8 cellular contexts compared by ENCODE assay signal in genomic region chr9:120579750-120580590, GRCh38. TPM values are rescaled to one million over a fixed set of nuclear protein-coding genes. Genes with fewer than 3 reads are reported as not detected.
A peak's percentile ranks its signal among the peaks of the same experiment; 100 is the strongest.
DNase-seq lines count a peak whose midpoint lies in the region; ATAC-seq and TF ChIP-seq lines count a peak whose summit lies in the region.

TSS of gene CDK5RAP2 (minus strand) at chr9:120580167. CDS start at chr9:120579978, 189 bp downstream.

- H3K9ac ChIP-seq in OCI-LY3 (ENCODE audit: low read length) = peak within 1 kb of the TSS; percentile 96

- H3K27ac Mint-ChIP-seq in endothelial cell (ENCODE audit: unreplicated experiment) (peak within 1 kb of the TSS; percentile 80), mesothelial cell of epicardium (peak within 1 kb of the TSS; percentile 96)

- peak within 1 kb of the TSS; percentile 95 for H3K4me3 ChIP-seq in OCI-LY3 (ENCODE audit: low read length)

- H2AFZ ChIP-seq in OCI-LY3 (ENCODE audit: low read depth, low read length) = peak within 1 kb of the TSS; percentile 98

- H4K20me1 ChIP-seq in OCI-LY3 (ENCODE audit: insufficient read depth, low read length) = no peaks in the 10 kb centered on the region

- H3K4me3 Mint-ChIP-seq in endothelial cell (ENCODE audit: unreplicated experiment) (peak within 1 kb of the TSS; percentile 95), mesothelial cell of epicardium (peak within 1 kb of the TSS; percentile 97)

- peak; percentile 98 for ATAC-seq in GM21515 (IDR thresholded peaks at IDR 0.05; ENCODE audit: unreplicated experiment)

- peaks cover 16% of the 10 kb centered on the region for H3K4me1 ChIP-seq in OCI-LY3 (ENCODE audit: low read length)

- no peaks in the 10 kb centered on the region for H3K27me3 ChIP-seq in OCI-LY3 (ENCODE audit: low read depth, low read length)

- peak within 1 kb of the TSS; percentile 55 for H3K27ac ChIP-seq in OCI-LY3 (ENCODE audit: low read length)

- H3K9me3 Mint-ChIP-seq in endothelial cell (ENCODE audit: unreplicated experiment) (no peaks in the 10 kb centered on the region), mesothelial cell of epicardium (no peaks in the 10 kb centered on the region)

- TF ChIP-seq CTCF in OCI-LY3 (IDR thresholded peaks at IDR 0.05; ENCODE audit: low read depth, low read length) = no peak
- TF ChIP-seq CTCF in endothelial cell (IDR thresholded peaks at IDR 0.05; ENCODE audit: unreplicated experiment) = no peak
- TF ChIP-seq CTCF in mesothelial cell of epicardium (IDR thresholded peaks at IDR 0.05; ENCODE audit: unreplicated experiment) = no peak

- peak within 1 kb of the TSS; percentile 97 for H3K4me2 ChIP-seq in OCI-LY3 (ENCODE audit: low read length)

- H3K36me3 Mint-ChIP-seq in endothelial cell (ENCODE audit: low read depth, unreplicated experiment) (peaks cover 3% of the 10 kb centered on the region), mesothelial cell of epicardium (peaks cover 5% of the 10 kb centered on the region)

- H3K79me2 ChIP-seq in OCI-LY3 (ENCODE audit: low read length) = peaks cover 55% of the 10 kb centered on the region

- peaks cover 2% of the 10 kb centered on the region for H3K36me3 ChIP-seq in OCI-LY3 (replicated peaks; ENCODE audit: low read depth, low read length)

- H3K9me3 ChIP-seq in OCI-LY3 (ENCODE audit: insufficient read depth, low read length) = no peaks in the 10 kb centered on the region

- peaks cover 11% of the 10 kb centered on the region for H3K4me1 Mint-ChIP-seq in endothelial cell (ENCODE audit: unreplicated experiment)
- peaks cover 16% of the 10 kb centered on the region for H3K4me1 Mint-ChIP-seq in mesothelial cell of epicardium

- H3K27me3 Mint-ChIP-seq in endothelial cell (ENCODE audit: unreplicated experiment) = peaks cover 4% of the 10 kb centered on the region
- H3K27me3 Mint-ChIP-seq in mesothelial cell of epicardium (ENCODE audit: low read depth) = no peaks in the 10 kb centered on the region

- peak; percentile 94 for DNase-seq in D341Med (ENCODE audit: low spot score)
- DNase-seq in HuH-7 (ENCODE audit: low spot score) = peak; percentile 81
- peak; percentile 91 for DNase-seq in activated CD8-positive, alpha-beta memory T cell treated with anti-CD3 and anti-CD28 coated beads, Interleukin-2, amount 50 U/mL, for 48 hours
- DNase-seq in endothelial cell (ENCODE audit: low spot score) = peak; percentile 89
- DNase-seq in mesothelial cell of epicardium (ENCODE audit: low spot score in 2 of 2, unreplicated experiment in 2 of 2) = peak; percentile 81 to 87
- DNase-seq in stimulated activated CD8-positive, alpha-beta memory T cell treated with anti-CD3 and anti-CD28 coated beads, Interleukin-15, amount 100 ng/mL, for 48 hours (ENCODE audit: low read depth in 2 of 2) = peak; percentile 86 to 89

RNA-seq across cellular contexts. Expression of gene CDK5RAP2, which starts in this region (rescaled TPM):
- 50.8 TPM for total RNA-seq in endothelial cell (ENCODE audit: unreplicated experiment)
- total RNA-seq in mesothelial cell of epicardium = 66.0 to 75.5 TPM (median 71.0 TPM) in 3 replicates

Comparison
In these comparisons a context has a peak if more than half of its experiments do, and no peak if none do; other contexts are left out.
1. Peak in every context shown above with its lines: DNase-seq, ATAC-seq, H3K4me3 ChIP-seq and H3K27ac ChIP-seq.